ENCODE assay signal across 16 cellular contexts in the genomic region with DNA sequence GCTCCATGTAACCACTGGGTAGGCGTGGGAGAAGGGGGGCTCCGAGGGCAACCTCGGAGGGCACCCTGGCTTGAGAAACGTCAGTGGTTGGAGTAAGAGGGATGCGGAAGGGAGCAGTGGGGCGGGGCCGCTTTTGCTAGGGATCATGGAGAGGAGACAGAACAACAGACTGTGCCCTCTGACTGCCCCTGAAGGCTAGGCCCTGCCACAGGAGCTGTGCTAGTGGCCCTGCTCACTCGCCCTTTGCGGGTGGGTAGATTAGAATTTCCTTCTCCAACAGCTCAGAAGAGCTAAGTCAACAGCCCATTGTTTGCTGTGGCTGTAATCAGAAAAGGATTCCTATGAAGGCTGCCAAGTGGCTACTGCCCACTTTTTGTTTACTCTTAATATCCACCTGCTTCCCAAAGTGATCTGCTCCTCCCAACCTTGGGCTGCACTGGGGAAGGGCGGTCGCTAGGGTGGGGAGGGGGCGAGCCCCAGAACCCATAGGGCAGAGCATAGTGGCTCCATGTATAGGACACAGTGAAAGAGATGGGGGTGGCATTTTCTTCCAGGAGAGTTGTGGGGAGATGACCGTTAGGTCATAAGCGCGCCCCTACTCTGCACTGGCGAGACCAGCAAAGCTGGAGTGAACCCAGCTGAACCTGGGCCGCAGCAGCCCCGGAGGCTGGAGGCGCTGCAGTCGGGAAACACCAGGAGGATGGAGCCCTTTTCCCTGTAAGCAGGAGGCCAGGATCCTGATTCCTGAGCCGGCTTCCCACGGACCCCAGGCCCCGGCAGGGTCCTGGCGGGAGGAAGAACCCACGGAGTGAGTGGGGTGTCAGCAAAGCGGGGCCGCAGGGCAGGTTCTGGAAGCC. TPM values are rescaled to one million over a fixed set of nuclear protein-coding genes. Genes with fewer than 3 reads are reported as not detected.
DNase-seq lines count a peak whose midpoint lies in the region; ATAC-seq and TF ChIP-seq lines count a peak whose summit lies in the region.
"Had no signal": no experiment of that assay in that cellular context is flagged by ENCODE, and none has a peak within 500 bp of the region (broad histone marks: within the 10 kb centered on the region; RNA-seq: fewer than 3 reads in every experiment).

No MANE protein-coding gene starts in this region.

- peak overlapping the region; percentile 11 for H3K27ac ChIP-seq in right cardiac atrium (ENCODE audit: low read length)
- no peak overlapping the region for H3K27ac ChIP-seq in smooth muscle cell (ENCODE audit: low read depth)
- H3K27ac ChIP-seq: cardiac muscle cell had no signal

- H3K36me3 ChIP-seq in smooth muscle cell (ENCODE audit: low read depth) = no peaks in the 10 kb centered on the region
- H3K36me3 ChIP-seq: cardiac muscle cell had no signal

- H3K4me1 ChIP-seq in right cardiac atrium (ENCODE audit: control insufficient read depth, insufficient read depth, low read length) = peaks cover 2% of the 10 kb centered on the region
- H3K4me1 ChIP-seq in smooth muscle cell (ENCODE audit: low read depth) = peaks cover 3% of the 10 kb centered on the region

- H3K79me2 ChIP-seq in smooth muscle cell (ENCODE audit: low read depth) = no peaks in the 10 kb centered on the region

- ATAC-seq in right cardiac atrium = peak; percentile 78 to 90
- no peak for ATAC-seq in GM18519 (IDR thresholded peaks at IDR 0.05; ENCODE audit: low FRiP score, unreplicated experiment)
- ATAC-seq in GM19324 (IDR thresholded peaks at IDR 0.05; ENCODE audit: low FRiP score, unreplicated experiment) = no peak

- peak overlapping the region; percentile 33 for H3K27ac Mint-ChIP-seq in activated T-cell treated with anti-CD3 and anti-CD28 coated beads, Interleukin-2, amount 50 U/mL, for 24 hours
- H3K27ac Mint-ChIP-seq: activated CD4-positive, alpha-beta memory T cell treated with anti-CD3 and anti-CD28 coated beads for 36 hours had no signal

- H3K36me3 Mint-ChIP-seq in activated T-cell treated with anti-CD3 and anti-CD28 coated beads, Interleukin-2, amount 50 U/mL, for 24 hours (ENCODE audit: low read depth) = peaks cover 43% of the 10 kb centered on the region

- H3K9me3 Mint-ChIP-seq in activated T-cell treated with anti-CD3 and anti-CD28 coated beads, Interleukin-2, amount 50 U/mL, for 24 hours = no peaks in the 10 kb centered on the region
- H3K9me3 Mint-ChIP-seq: activated CD4-positive, alpha-beta memory T cell treated with anti-CD3 and anti-CD28 coated beads for 36 hours; neural crest cell had no signal

- 75% methylated on average over 27 of the region's 27 CpGs for WGBS in right cardiac atrium
- WGBS in smooth muscle cell (ENCODE audit: low lambda C conversion rate) = 93% methylated on average over 27 of the region's 27 CpGs

- no peak for TF ChIP-seq CTCF in smooth muscle cell (IDR thresholded peaks at IDR 0.05; ENCODE audit: borderline replicate concordance, insufficient read depth, poor library complexity, severe bottlenecking)

- no peaks in the 10 kb centered on the region for H3F3A ChIP-seq in smooth muscle cell (ENCODE audit: low read depth)

- no peak overlapping the region for H3K9ac ChIP-seq in smooth muscle cell (ENCODE audit: low read depth)

- peak overlapping the region; percentile 6 for H3K4me2 ChIP-seq in smooth muscle cell

- H4K20me1 ChIP-seq in smooth muscle cell (ENCODE audit: low read depth) = no peaks in the 10 kb centered on the region

- H3K4me3 ChIP-seq in right cardiac atrium (ENCODE audit: low read length) (no peak overlapping the region), smooth muscle cell (no peak overlapping the region)
- H3K4me3 ChIP-seq: cardiac muscle cell had no signal

- H3K27me3 Mint-ChIP-seq in activated T-cell treated with anti-CD3 and anti-CD28 coated beads, Interleukin-2, amount 50 U/mL, for 24 hours = no peaks in the 10 kb centered on the region
- H3K27me3 Mint-ChIP-seq: activated CD4-positive, alpha-beta memory T cell treated with anti-CD3 and anti-CD28 coated beads for 36 hours had no signal

- no peak for DNase-seq in activated T-cell treated with anti-CD3 and anti-CD28 coated beads, Interleukin-2, amount 50 U/mL, for 24 hours
- DNase-seq in activated T-cell treated with anti-CD3 and anti-CD28 coated beads, Interleukin-2, amount 50 U/mL, for 48 hours = no peak
- DNase-seq in NCI-H2196 treated with DMSO at 0.1 percent for 48 hours (lab: John Stamatoyannopoulos, UW; ENCODE audit: unreplicated experiment) = peak; percentile 40
- DNase-seq in right cardiac atrium = peak in 2 of 3 donors; percentile 48 to 62
- no peak for DNase-seq in smooth muscle cell (lab: John Stamatoyannopoulos, UW; ENCODE audit: unreplicated experiment)
- no peak for DNase-seq in NCI-H1694 (lab: John Stamatoyannopoulos, UW)
- DNase-seq: activated CD4-positive, alpha-beta memory T cell treated with anti-CD3 and anti-CD28 coated beads for 36 hours; activated gamma-delta T cell treated with Interleukin-2 at 50 U/mL for 16 hours; NCI-H446 treated with DMSO at 0.1 percent for 48 hours; T1000 had no signal

- H3K9me3 ChIP-seq in right cardiac atrium (ENCODE audit: control insufficient read depth, low read length) (no peaks in the 10 kb centered on the region), smooth muscle cell (replicated peaks; ENCODE audit: low read depth) (no peaks in the 10 kb centered on the region)

- H3K4me1 Mint-ChIP-seq in activated T-cell treated with anti-CD3 and anti-CD28 coated beads, Interleukin-2, amount 50 U/mL, for 24 hours (ENCODE audit: low read depth) = no peaks in the 10 kb centered on the region
- H3K4me1 Mint-ChIP-seq: neural crest cell had no signal

- intact Hi-C loops in right cardiac atrium (cut with DNase I) = no loop called here

- H2AFZ ChIP-seq in smooth muscle cell (ENCODE audit: low read depth) = no peak overlapping the region

- H3K4me3 Mint-ChIP-seq in activated T-cell treated with anti-CD3 and anti-CD28 coated beads, Interleukin-2, amount 50 U/mL, for 24 hours = no peak overlapping the region
- H3K4me3 Mint-ChIP-seq: activated CD4-positive, alpha-beta memory T cell treated with anti-CD3 and anti-CD28 coated beads for 36 hours; neural crest cell had no signal

- H3K27me3 ChIP-seq in right cardiac atrium (ENCODE audit: control insufficient read depth, insufficient read depth) (no peaks in the 10 kb centered on the region), smooth muscle cell (ENCODE audit: low read depth) (no peaks in the 10 kb centered on the region)
- H3K27me3 ChIP-seq: cardiac muscle cell had no signal

RNA-seq across cellular contexts. Expression of gene C1QTNF9, which starts 1.9 kb away (rescaled TPM):
- total RNA-seq in right cardiac atrium = 1 to 10 TPM in 1 of 4 donors, under 1 TPM in 3; 0.12 to 1.1 (median 0.49) TPM
- polyA plus RNA-seq in right cardiac atrium = 1.8 TPM
- total RNA-seq in smooth muscle cell = not detected in 2 replicates
- not detected in 2 replicates for polyA plus RNA-seq in smooth muscle cell
- total RNA-seq: activated CD4-positive, alpha-beta memory T cell treated with anti-CD3 and anti-CD28 coated beads for 36 hours; endothelial cell of umbilical vein; neural crest cell; temporal lobe had no signal
- polyA plus RNA-seq: cardiac muscle cell, endothelial cell of umbilical vein had no signal

Comparison
In these comparisons a context has a peak if more than half of its experiments do, and no peak if none do; other contexts are left out.
1. DNase-seq: peak in NCI-H2196 treated with DMSO at 0.1 percent for 48 hours (single experiment) and right cardiac atrium (2 of 3); none in activated T-cell treated with anti-CD3 and anti-CD28 coated beads, Interleukin-2, amount 50 U/mL, for 24 hours (single experiment), activated T-cell treated with anti-CD3 and anti-CD28 coated beads, Interleukin-2, amount 50 U/mL, for 48 hours (0 of 2), smooth muscle cell (single experiment) and NCI-H1694 (single experiment).
2. ATAC-seq: peak in right cardiac atrium (2 of 2); none in GM18519 (single experiment) and GM19324 (single experiment).